Comparison of ENCODE assay signal across 16 cellular contexts in genomic region chr6:168935628-168936010, GRCh38.
DNase-seq lines count a peak whose midpoint lies in the region; ATAC-seq and TF ChIP-seq lines count a peak whose summit lies in the region.
"Had no signal": no experiment of that assay in that cellular context is flagged by ENCODE, and none has a peak within 500 bp of the region (broad histone marks: within the 10 kb centered on the region; RNA-seq: fewer than 3 reads in every experiment).

No MANE protein-coding gene starts in this region.

- no peaks in the 10 kb centered on the region for H4K20me1 ChIP-seq in GM23248 (ENCODE audit: insufficient read depth)
- H4K20me1 ChIP-seq in neural progenitor cell (ENCODE audit: low read depth), result no peaks in the 10 kb centered on the region

- no peak for TF ChIP-seq CTCF in neural progenitor cell (IDR thresholded peaks at IDR 0.05)
- no peak for TF ChIP-seq CTCF in psoas muscle (IDR thresholded peaks at IDR 0.05)
- no peak for TF ChIP-seq CTCF in A673 (conservative IDR thresholded peaks at IDR 0.05; ENCODE audit: low read depth, low read length)

- DNase-seq in GM23248 (no peak), MV-4-11 (lab: John Stamatoyannopoulos, UW) (peak; percentile 22), neural progenitor cell (ENCODE audit: low spot score) (no peak), psoas muscle (no peak), A673 (ENCODE audit: low spot score) (no peak), NCI-H1105 (lab: John Stamatoyannopoulos, UW) (no peak)
- DNase-seq: ACHN; BE2C; C1 segment of cervical spinal cord; CD4-positive, CD25-positive, alpha-beta regulatory T cell; CD8-positive, alpha-beta memory T cell; COR-L47; DMS 273 treated with DMSO at 0.1 percent for 48 hours; GOT3; H7 had no signal

- peaks cover 5% of the 10 kb centered on the region for H3K27me3 Mint-ChIP-seq in neural progenitor cell (ENCODE audit: insufficient read depth, low read depth)

- H2AFZ ChIP-seq in GM23248, result peak overlapping the region; percentile 49
- peak overlapping the region; percentile 6 for H2AFZ ChIP-seq in neural progenitor cell (replicated peaks)

- H3K4me2 ChIP-seq in GM23248 (ENCODE audit: unreplicated experiment) (no peak overlapping the region), neural progenitor cell (no peak overlapping the region)

- H3K79me2 ChIP-seq in GM23248 (ENCODE audit: insufficient read depth), result no peaks in the 10 kb centered on the region
- no peaks in the 10 kb centered on the region for H3K79me2 ChIP-seq in neural progenitor cell (ENCODE audit: low read depth)

- no peak overlapping the region for H3K9ac ChIP-seq in GM23248
- no peak overlapping the region for H3K9ac ChIP-seq in neural progenitor cell

- CTCF ChIA-PET in A673 (lab: Charles Lee), result no interaction called here

- no peak overlapping the region for H3K27ac Mint-ChIP-seq in neural progenitor cell
- H3K27ac Mint-ChIP-seq: CD4-positive, CD25-positive, alpha-beta regulatory T cell; CD8-positive, alpha-beta memory T cell had no signal

- H3K27ac ChIP-seq in GM23248, result no peak overlapping the region
- no peak overlapping the region for H3K27ac ChIP-seq in neural progenitor cell
- peak overlapping the region; percentile 38 for H3K27ac ChIP-seq in psoas muscle
- H3K27ac ChIP-seq in A673 (ENCODE audit: low read depth, low read length, poor library complexity, severe bottlenecking), result no peak overlapping the region

- intact Hi-C loops in psoas muscle (cut with DNase I), result no loop called here
- intact Hi-C loops in A673 (cut with micrococcal nuclease; ENCODE audit: unreplicated experiment), result no loop called here

- in situ Hi-C loops in GM23248 (cut with MboI), result no loop called here

- 57 to 61% methylated on average over 10 of the region's 10 CpGs for WGBS in GM23248 (ENCODE audit: low coverage in 1 of 2, low lambda C conversion rate in 2 of 2, missing lambda C conversion rate in 2 of 2), 2 experiments
- WGBS in psoas muscle, 3 donors, result 82 to 89% (median 85%) methylated on average over 10 of the region's 10 CpGs

- POLR2A ChIA-PET in A673 (lab: Charles Lee; ENCODE audit: low non-redundant PET), result no interaction called here

- H3K4me1 ChIP-seq in GM23248 (ENCODE audit: insufficient read depth) (peaks cover 35% of the 10 kb centered on the region), neural progenitor cell (no peaks in the 10 kb centered on the region), psoas muscle (peaks cover 31% of the 10 kb centered on the region), A673 (ENCODE audit: insufficient read depth, low read length, poor library complexity, severe bottlenecking) (peaks cover 3% of the 10 kb centered on the region)
- H3K4me1 ChIP-seq: BE2C had no signal

- H3K4me3 ChIP-seq in GM23248 (no peak overlapping the region), neural progenitor cell (no peak overlapping the region), psoas muscle (no peak overlapping the region), A673 (ENCODE audit: low read depth, low read length, poor library complexity, severe bottlenecking) (no peak overlapping the region)

- H3K4me3 Mint-ChIP-seq in neural progenitor cell, result no peak overlapping the region
- H3K4me3 Mint-ChIP-seq: CD4-positive, CD25-positive, alpha-beta regulatory T cell; CD8-positive, alpha-beta memory T cell had no signal

- peak in 1 of 4 donors; percentile 17 for ATAC-seq in psoas muscle
- ATAC-seq in HG02571 (IDR thresholded peaks at IDR 0.05; ENCODE audit: unreplicated experiment), result no peak

- H3K27me3 ChIP-seq in GM23248 (replicated peaks; ENCODE audit: insufficient read depth), result 0 out of 2 replicates have a peak, but pooled peaks cover 3% of the 10 kb centered on the region
- H3K27me3 ChIP-seq in neural progenitor cell, result no peaks in the 10 kb centered on the region
- H3K27me3 ChIP-seq in psoas muscle (ENCODE audit: insufficient read depth in 3 of 3, low read length in 2 of 3), result no peaks in the 10 kb centered on the region
- H3K27me3 ChIP-seq in A673 (replicated peaks; ENCODE audit: insufficient read depth, low read depth, low read length, poor library complexity), result peaks cover 10% of the 10 kb centered on the region

- H3K9me3 ChIP-seq in GM23248 (ENCODE audit: low read depth) (no peaks in the 10 kb centered on the region), neural progenitor cell (ENCODE audit: low read depth) (peaks cover 9% of the 10 kb centered on the region), psoas muscle (no peaks in the 10 kb centered on the region), A673 (ENCODE audit: low read depth, low read length, poor library complexity, severe bottlenecking) (peaks cover 4% of the 10 kb centered on the region)
- H3K9me3 ChIP-seq: BE2C had no signal

- H3K36me3 ChIP-seq in GM23248 (ENCODE audit: low read depth) (no peaks in the 10 kb centered on the region), neural progenitor cell (no peaks in the 10 kb centered on the region), psoas muscle (ENCODE audit: insufficient read depth in 1 of 2, low read depth in 1 of 2) (no peaks in the 10 kb centered on the region), A673 (ENCODE audit: insufficient read depth, low read length, poor library complexity, severe bottlenecking) (no peaks in the 10 kb centered on the region)
- H3K36me3 ChIP-seq: BE2C had no signal

- H3K9me3 Mint-ChIP-seq in neural progenitor cell, result peaks cover 16% of the 10 kb centered on the region
- H3K9me3 Mint-ChIP-seq: CD8-positive, alpha-beta memory T cell had no signal

- no peaks in the 10 kb centered on the region for H3K9me2 ChIP-seq in GM23248 (ENCODE audit: insufficient read depth)

- H3K36me3 Mint-ChIP-seq in neural progenitor cell, result no peaks in the 10 kb centered on the region
- H3K36me3 Mint-ChIP-seq: CD4-positive, CD25-positive, alpha-beta regulatory T cell; CD8-positive, alpha-beta memory T cell had no signal

- peaks cover 10% of the 10 kb centered on the region for H3K4me1 Mint-ChIP-seq in neural progenitor cell

- peaks cover 12% of the 10 kb centered on the region for H3F3A ChIP-seq in GM23248 (ENCODE audit: insufficient read depth)
- no peaks in the 10 kb centered on the region for H3F3A ChIP-seq in neural progenitor cell (ENCODE audit: low read depth)

- no TSS peak for BruUV-seq in A673 (replicated peaks; lab: Mats Ljungman, UMichigan)
